In genomic region chr17:3544365-3544764, GRCh38 we compare ENCODE assay signal across 17 cellular contexts. TPM values are rescaled to one million over a fixed set of nuclear protein-coding genes. Genes with fewer than 3 reads are reported as not detected.
DNase-seq lines count a peak whose midpoint lies in the region; ATAC-seq and TF ChIP-seq lines count a peak whose summit lies in the region.
"Had no signal": no experiment of that assay in that cellular context is flagged by ENCODE, and none has a peak within 500 bp of the region (broad histone marks: within the 10 kb centered on the region; RNA-seq: fewer than 3 reads in every experiment).

No MANE protein-coding gene starts in this region.

- ATAC-seq in GM21619 (IDR thresholded peaks at IDR 0.05; ENCODE audit: unreplicated experiment) (no peak), SK-N-SH treated with all-trans-retinoic acid at 6 μM for 48 hours (no peak)
- ATAC-seq: HepG2 had no signal

- no peaks in the 10 kb centered on the region for H3K36me3 ChIP-seq in endodermal cell (ENCODE audit: control insufficient read depth, insufficient read depth, low read length)
- H3K36me3 ChIP-seq in neural progenitor cell, result no peaks in the 10 kb centered on the region
- H3K36me3 ChIP-seq: BE2C, HAP-1 had no signal

- no peak overlapping the region for H3K4me3 Mint-ChIP-seq in endodermal cell
- H3K4me3 Mint-ChIP-seq in neural progenitor cell, result no peak overlapping the region
- H3K4me3 Mint-ChIP-seq: CD4-positive, alpha-beta T cell; IgD-negative memory B cell had no signal

- H2AFZ ChIP-seq in neural progenitor cell (replicated peaks), result no peak overlapping the region

- 93% methylated on average over 3 to 5 of the region's 5 CpGs for WGBS in endodermal cell (ENCODE audit: insufficient coverage in 1 of 2, insufficient read length in 1 of 2), 2 experiments

- H3K9ac ChIP-seq in endodermal cell (ENCODE audit: extremely low read depth, low read length, poor library complexity, severe bottlenecking) (no peak overlapping the region), neural progenitor cell (no peak overlapping the region)

- H3F3A ChIP-seq in neural progenitor cell (ENCODE audit: low read depth), result no peaks in the 10 kb centered on the region

- peaks cover 23% of the 10 kb centered on the region for H3K4me1 Mint-ChIP-seq in endodermal cell
- H3K4me1 Mint-ChIP-seq in neural progenitor cell, result peaks cover 17% of the 10 kb centered on the region

- no peaks in the 10 kb centered on the region for H4K20me1 ChIP-seq in neural progenitor cell (ENCODE audit: low read depth)

- no peak overlapping the region for H3K27ac Mint-ChIP-seq in endodermal cell
- H3K27ac Mint-ChIP-seq in neural progenitor cell, result peak overlapping the region; percentile 53
- H3K27ac Mint-ChIP-seq: CD4-positive, alpha-beta T cell; IgD-negative memory B cell had no signal

- no peaks in the 10 kb centered on the region for H3K36me3 Mint-ChIP-seq in endodermal cell (ENCODE audit: low read depth)
- no peaks in the 10 kb centered on the region for H3K36me3 Mint-ChIP-seq in neural progenitor cell
- H3K36me3 Mint-ChIP-seq: IgD-negative memory B cell had no signal

- no peaks in the 10 kb centered on the region for H3K79me2 ChIP-seq in neural progenitor cell (ENCODE audit: low read depth)

- no peak overlapping the region for H3K4me2 ChIP-seq in neural progenitor cell

- H3K27me3 ChIP-seq in endodermal cell (ENCODE audit: control insufficient read depth, insufficient read depth, low read length, poor library complexity, severe bottlenecking) (no peaks in the 10 kb centered on the region), neural progenitor cell (no peaks in the 10 kb centered on the region)
- H3K27me3 ChIP-seq: BE2C had no signal

- H3K4me1 ChIP-seq in endodermal cell (ENCODE audit: control insufficient read depth, insufficient read depth, low read length) (peaks cover 5% of the 10 kb centered on the region), neural progenitor cell (no peaks in the 10 kb centered on the region)
- H3K4me1 ChIP-seq: BE2C, HAP-1 had no signal

- peak overlapping the region; percentile 6 for H3K27ac ChIP-seq in caudate nucleus (ENCODE audit: low read depth, low read length)
- H3K27ac ChIP-seq in endodermal cell (ENCODE audit: low read depth, low read length), result no peak overlapping the region
- H3K27ac ChIP-seq in neural progenitor cell, result no peak overlapping the region

- H3K9me3 ChIP-seq in endodermal cell (ENCODE audit: control insufficient read depth, low read length) (no peaks in the 10 kb centered on the region), neural progenitor cell (ENCODE audit: low read depth) (no peaks in the 10 kb centered on the region)
- H3K9me3 ChIP-seq: BE2C, Caco-2, HAP-1 had no signal

- DNase-seq in caudate nucleus (lab: John Stamatoyannopoulos, UW) (no peak), endodermal cell (peak; percentile 38), neural progenitor cell (ENCODE audit: low spot score) (no peak), mucosa of gallbladder (ENCODE audit: low spot score) (no peak)
- no peak for DNase-seq in stimulated activated CD4-positive, alpha-beta T cell treated with anti-CD3 and anti-CD28 coated beads, Interleukin-15, amount 100 ng/mL, for 24 hours
- DNase-seq: ACHN; BE2C; C1 segment of cervical spinal cord; Caco-2; CD4-positive, alpha-beta T cell; GDM1; GOT3 had no signal

- H3K4me3 ChIP-seq in endodermal cell (ENCODE audit: low read length) (no peak overlapping the region), neural progenitor cell (no peak overlapping the region)
- H3K4me3 ChIP-seq: HAP-1 had no signal

- peaks cover 17% of the 10 kb centered on the region for H3K27me3 Mint-ChIP-seq in endodermal cell (ENCODE audit: insufficient read depth)
- peaks cover 11% of the 10 kb centered on the region for H3K27me3 Mint-ChIP-seq in neural progenitor cell (ENCODE audit: insufficient read depth, low read depth)
- H3K27me3 Mint-ChIP-seq: IgD-negative memory B cell had no signal

- no peaks in the 10 kb centered on the region for H3K9me3 Mint-ChIP-seq in endodermal cell
- H3K9me3 Mint-ChIP-seq in neural progenitor cell, result peaks cover 1% of the 10 kb centered on the region
- H3K9me3 Mint-ChIP-seq: CD4-positive, alpha-beta T cell; IgD-negative memory B cell had no signal

- no peak for TF ChIP-seq CTCF in endodermal cell (conservative IDR thresholded peaks at IDR 0.05)
- TF ChIP-seq CTCF in neural progenitor cell (IDR thresholded peaks at IDR 0.05), result no peak

TF ChIP-seq in SK-N-SH treated with all-trans-retinoic acid at 6 μM for 48 hours, 23 proteins besides CTCF, POLR2A, EP300 and RAD21:
- TF ChIP-seq RARB (CRISPR knock-in tag; IDR thresholded peaks at IDR 0.05) (no peak), GLIS3 (CRISPR knock-in tag; IDR thresholded peaks at IDR 0.05) (no peak), CSDC2 (CRISPR knock-in tag; IDR thresholded peaks at IDR 0.05) (no peak), ZC3H10 (CRISPR knock-in tag; IDR thresholded peaks at IDR 0.05) (no peak), ESRRG (CRISPR knock-in tag; IDR thresholded peaks at IDR 0.05) (no peak), TCF4 (CRISPR knock-in tag; IDR thresholded peaks at IDR 0.05; ENCODE audit: borderline replicate concordance) (no peak), ZNF70 (CRISPR knock-in tag; IDR thresholded peaks at IDR 0.05) (no peak), SNAI2 (CRISPR knock-in tag; IDR thresholded peaks at IDR 0.05) (no peak), ARNTL (CRISPR knock-in tag; IDR thresholded peaks at IDR 0.05; ENCODE audit: borderline replicate concordance, low read depth) (no peak), BACH2 (CRISPR knock-in tag; IDR thresholded peaks at IDR 0.05; ENCODE audit: borderline replicate concordance) (no peak), PPARA (CRISPR knock-in tag; IDR thresholded peaks at IDR 0.05; ENCODE audit: borderline replicate concordance) (no peak), ISL1 (CRISPR knock-in tag; IDR thresholded peaks at IDR 0.05) (no peak), ZNF8 (CRISPR knock-in tag; IDR thresholded peaks at IDR 0.05) (no peak), TOX (CRISPR knock-in tag; IDR thresholded peaks at IDR 0.05; ENCODE audit: borderline replicate concordance) (no peak), ZFP3 (CRISPR knock-in tag; IDR thresholded peaks at IDR 0.05) (no peak)

RNA-seq across cellular contexts. Expression of gene TRPV3, which starts 13.2 kb away (rescaled TPM):
- total RNA-seq in endodermal cell (10 to 100 TPM in 1 of 2 donors, 1 to 10 TPM in 1; 6.2 to 11.3 TPM), neural progenitor cell (ENCODE audit: low replicate concordance) (1.5 and 1.9 TPM in 2 replicates), mucosa of gallbladder (5.7 TPM)
- polyA plus RNA-seq in endodermal cell (2013, experiment 1 of 2), result 3.8 TPM
- 3.8 TPM for polyA plus RNA-seq in endodermal cell (2013, experiment 2 of 2)
